Comparison of ENCODE assay signal across 33 cellular contexts in genomic region chr10:47456794-47457527, GRCh38. TPM values are rescaled to one million over a fixed set of nuclear protein-coding genes. Genes with fewer than 3 reads are reported as not detected.
DNase-seq lines count a peak whose midpoint lies in the region; ATAC-seq lines count a peak whose summit lies in the region.
"Had no signal": no experiment of that assay in that cellular context is flagged by ENCODE, and none has a peak within 500 bp of the region (broad histone marks: within the 10 kb centered on the region; RNA-seq: fewer than 3 reads in every experiment).

No MANE protein-coding gene starts in this region.

- H3K18ac ChIP-seq in mesenchymal stem cell (ENCODE audit: low read depth in 1 of 2, low read length in 2 of 2), result no peak overlapping the region

- H4K20me1 ChIP-seq in Karpas-422 (ENCODE audit: insufficient read depth, low read depth, low read length), result no peaks in the 10 kb centered on the region

- H3K27ac Mint-ChIP-seq in activated CD4-positive, alpha-beta memory T cell treated with anti-CD3 and anti-CD28 coated beads, Interleukin-2, amount 10 ng/mL, durations not matched to agents 7 days and 5 days, result no peak overlapping the region
- H3K27ac Mint-ChIP-seq in activated CD4-positive, alpha-beta memory T cell treated with anti-CD3 and anti-CD28 coated beads for 36 hours, result no peak overlapping the region
- no peak overlapping the region for H3K27ac Mint-ChIP-seq in CD4-positive, alpha-beta memory T cell
- H3K27ac Mint-ChIP-seq: activated CD8-positive, alpha-beta T cell treated with anti-CD3 and anti-CD28 coated beads, Interleukin-2, amount 10 ng/mL, durations not matched to agents 7 days and 5 days; activated naive CD8-positive, alpha-beta T cell; CD8-positive, alpha-beta T cell; stimulated activated naive CD8-positive, alpha-beta T cell treated with anti-CD3 and anti-CD28 coated beads, Interleukin-15, amount 100 ng/mL, for 72 hours had no signal

- H3K9me3 ChIP-seq in Karpas-422 (ENCODE audit: low read length), result no peaks in the 10 kb centered on the region
- no peaks in the 10 kb centered on the region for H3K9me3 ChIP-seq in mesenchymal stem cell (ENCODE audit: control insufficient read depth, low read length)
- H3K9me3 ChIP-seq in CD4-positive, alpha-beta memory T cell (ENCODE audit: control insufficient read depth in 1 of 2, low read length in 2 of 2), result no peaks in the 10 kb centered on the region
- H3K9me3 ChIP-seq: breast epithelium, ovary, spleen had no signal

- H2AFZ ChIP-seq in Karpas-422 (ENCODE audit: low read length), result no peak overlapping the region
- no peak overlapping the region for H2AFZ ChIP-seq in mesenchymal stem cell (ENCODE audit: low read depth, low read length)

- H3K27me3 ChIP-seq in Karpas-422 (ENCODE audit: low read length), result no peaks in the 10 kb centered on the region
- H3K27me3 ChIP-seq in mesenchymal stem cell (ENCODE audit: control insufficient read depth in 1 of 2, insufficient read depth in 1 of 2, low read length in 2 of 2), result peaks cover 0 to 25% of the 10 kb centered on the region in 2 experiments
- no peaks in the 10 kb centered on the region for H3K27me3 ChIP-seq in CD4-positive, alpha-beta memory T cell (ENCODE audit: insufficient read depth, low read length)
- H3K27me3 ChIP-seq: breast epithelium, ovary had no signal

- POLR2A ChIA-PET in activated CD4-positive, alpha-beta memory T cell treated with anti-CD3 and anti-CD28 coated beads, Interleukin-2, amount 10 ng/mL, durations not matched to agents 7 days and 5 days (lab: Charles Lee), result no interaction called here
- POLR2A ChIA-PET in activated CD4-positive, alpha-beta memory T cell treated with anti-CD3 and anti-CD28 coated beads for 36 hours (lab: Charles Lee), result no interaction called here
- POLR2A ChIA-PET in CD4-positive, alpha-beta memory T cell (lab: Charles Lee; ENCODE audit: partially characterized antibody), result no interaction called here

- H3K9me2 ChIP-seq in Karpas-422 (replicated peaks; ENCODE audit: insufficient read depth, low read length), result no peaks in the 10 kb centered on the region

- H3K4me3 ChIP-seq in Karpas-422 (ENCODE audit: low read length) (no peak overlapping the region), mesenchymal stem cell (ENCODE audit: insufficient read depth in 1 of 2, low read depth in 1 of 2, low read length in 2 of 2) (no peak overlapping the region)
- H3K4me3 ChIP-seq in CD4-positive, alpha-beta memory T cell (ENCODE audit: low read length in 2 of 2), result no peak overlapping the region
- H3K4me3 ChIP-seq: breast epithelium, ovary, spleen had no signal

- H3K4ac ChIP-seq in mesenchymal stem cell (ENCODE audit: low read depth in 1 of 2, low read length in 2 of 2), result no peak overlapping the region

- no peak overlapping the region for H2BK120ac ChIP-seq in mesenchymal stem cell (ENCODE audit: low read depth, low read length)

- no peak overlapping the region for H3K4me3 Mint-ChIP-seq in activated CD4-positive, alpha-beta memory T cell treated with anti-CD3 and anti-CD28 coated beads, Interleukin-2, amount 10 ng/mL, durations not matched to agents 7 days and 5 days
- H3K4me3 Mint-ChIP-seq in activated CD4-positive, alpha-beta memory T cell treated with anti-CD3 and anti-CD28 coated beads for 36 hours, result no peak overlapping the region
- H3K4me3 Mint-ChIP-seq in CD4-positive, alpha-beta memory T cell, result no peak overlapping the region
- H3K4me3 Mint-ChIP-seq: activated CD8-positive, alpha-beta T cell treated with anti-CD3 and anti-CD28 coated beads, Interleukin-2, amount 10 ng/mL, durations not matched to agents 7 days and 5 days; activated naive CD8-positive, alpha-beta T cell; CD8-positive, alpha-beta T cell; naive thymus-derived CD8-positive, alpha-beta T cell; stimulated activated naive CD8-positive, alpha-beta T cell treated with anti-CD3 and anti-CD28 coated beads, Interleukin-15, amount 100 ng/mL, for 72 hours had no signal

- H3K14ac ChIP-seq in mesenchymal stem cell (ENCODE audit: low read length in 2 of 2), result no peak overlapping the region

- 95% methylated on average over 4 of the region's 6 CpGs for WGBS in mesenchymal stem cell

- H3K9me3 Mint-ChIP-seq in activated CD4-positive, alpha-beta memory T cell treated with anti-CD3 and anti-CD28 coated beads, Interleukin-2, amount 10 ng/mL, durations not matched to agents 7 days and 5 days, result no peaks in the 10 kb centered on the region
- H3K9me3 Mint-ChIP-seq in activated CD4-positive, alpha-beta memory T cell treated with anti-CD3 and anti-CD28 coated beads for 36 hours, result no peaks in the 10 kb centered on the region
- H3K9me3 Mint-ChIP-seq in CD4-positive, alpha-beta memory T cell, result no peaks in the 10 kb centered on the region
- H3K9me3 Mint-ChIP-seq: CD8-positive, alpha-beta T cell; naive thymus-derived CD8-positive, alpha-beta T cell; stimulated activated naive CD8-positive, alpha-beta T cell treated with anti-CD3 and anti-CD28 coated beads, Interleukin-15, amount 100 ng/mL, for 72 hours had no signal

- no peak overlapping the region for H2BK12ac ChIP-seq in mesenchymal stem cell (ENCODE audit: low read length in 2 of 2)

- H4K91ac ChIP-seq in mesenchymal stem cell (ENCODE audit: low read length), result no peak overlapping the region

- CTCF ChIA-PET in activated CD4-positive, alpha-beta memory T cell treated with anti-CD3 and anti-CD28 coated beads, Interleukin-2, amount 10 ng/mL, durations not matched to agents 7 days and 5 days (lab: Charles Lee), result no interaction called here
- CTCF ChIA-PET in activated CD4-positive, alpha-beta memory T cell treated with anti-CD3 and anti-CD28 coated beads for 36 hours (lab: Charles Lee), result no interaction called here
- CTCF ChIA-PET in CD4-positive, alpha-beta memory T cell (lab: Charles Lee; ENCODE audit: partially characterized antibody), result no interaction called here

- no peaks in the 10 kb centered on the region for H3K79me1 ChIP-seq in mesenchymal stem cell (replicated peaks; ENCODE audit: low read length, poor library complexity, severe bottlenecking)

- H3K79me2 ChIP-seq in Karpas-422 (ENCODE audit: low read length), result no peaks in the 10 kb centered on the region

- H3K4me2 ChIP-seq in Karpas-422 (ENCODE audit: low read depth, low read length, poor library complexity, severe bottlenecking) (no peak overlapping the region), mesenchymal stem cell (ENCODE audit: low read length, poor library complexity, severe bottlenecking) (no peak overlapping the region)

- H2BK15ac ChIP-seq in mesenchymal stem cell (ENCODE audit: low read depth, poor library complexity, severe bottlenecking), result no peak overlapping the region

- H2AK5ac ChIP-seq in mesenchymal stem cell (ENCODE audit: low read length, severe bottlenecking), result no peak overlapping the region

- H3K23ac ChIP-seq in mesenchymal stem cell (ENCODE audit: low read length in 2 of 2), result no peak overlapping the region

- peaks cover 5% of the 10 kb centered on the region; the same call in 1 of the 2 replicates for H3K4me1 ChIP-seq in Karpas-422 (ENCODE audit: low read length)
- H3K4me1 ChIP-seq in mesenchymal stem cell (ENCODE audit: control insufficient read depth, insufficient read depth, low read depth, low read length), result peaks cover 2% of the 10 kb centered on the region
- no peaks in the 10 kb centered on the region for H3K4me1 ChIP-seq in CD4-positive, alpha-beta memory T cell (ENCODE audit: insufficient read depth, low read length)
- H3K4me1 ChIP-seq: breast epithelium, spleen had no signal

- H3K9ac ChIP-seq in Karpas-422 (ENCODE audit: low read length) (no peak overlapping the region), mesenchymal stem cell (ENCODE audit: low read length) (no peak overlapping the region)

- H3K4me1 Mint-ChIP-seq in activated CD4-positive, alpha-beta memory T cell treated with anti-CD3 and anti-CD28 coated beads, Interleukin-2, amount 10 ng/mL, durations not matched to agents 7 days and 5 days, result no peaks in the 10 kb centered on the region
- peaks cover 5% of the 10 kb centered on the region for H3K4me1 Mint-ChIP-seq in activated CD4-positive, alpha-beta memory T cell treated with anti-CD3 and anti-CD28 coated beads for 36 hours (ENCODE audit: low read depth)
- H3K4me1 Mint-ChIP-seq in CD4-positive, alpha-beta memory T cell, result peaks cover 0 to 1% (median 0%) of the 10 kb centered on the region in 4 donors

- H3K36me3 Mint-ChIP-seq in activated CD4-positive, alpha-beta memory T cell treated with anti-CD3 and anti-CD28 coated beads, Interleukin-2, amount 10 ng/mL, durations not matched to agents 7 days and 5 days (ENCODE audit: low read depth), result no peaks in the 10 kb centered on the region
- H3K36me3 Mint-ChIP-seq in activated CD4-positive, alpha-beta memory T cell treated with anti-CD3 and anti-CD28 coated beads for 36 hours, result no peaks in the 10 kb centered on the region
- no peaks in the 10 kb centered on the region for H3K36me3 Mint-ChIP-seq in CD4-positive, alpha-beta memory T cell
- H3K36me3 Mint-ChIP-seq: activated naive CD8-positive, alpha-beta T cell; CD8-positive, alpha-beta T cell; naive thymus-derived CD8-positive, alpha-beta T cell had no signal

- no peak overlapping the region for H4K8ac ChIP-seq in mesenchymal stem cell (ENCODE audit: low read length)

- H2BK5ac ChIP-seq in mesenchymal stem cell (ENCODE audit: low read depth, low read length, poor library complexity, severe bottlenecking), result no peak overlapping the region

- peaks cover 22% of the 10 kb centered on the region for H3K27me3 Mint-ChIP-seq in activated CD4-positive, alpha-beta memory T cell treated with anti-CD3 and anti-CD28 coated beads, Interleukin-2, amount 10 ng/mL, durations not matched to agents 7 days and 5 days
- H3K27me3 Mint-ChIP-seq in activated CD4-positive, alpha-beta memory T cell treated with anti-CD3 and anti-CD28 coated beads for 36 hours, result peaks cover 9% of the 10 kb centered on the region
- H3K27me3 Mint-ChIP-seq in CD4-positive, alpha-beta memory T cell, result peaks cover 6 to 15% of the 10 kb centered on the region in 2 donors

- intact Hi-C loops in activated CD4-positive, alpha-beta memory T cell treated with anti-CD3 and anti-CD28 coated beads for 36 hours (cut with micrococcal nuclease), result no loop called here
- intact Hi-C loops in sciatic nerve (cut with DNase I), result no loop called here
- intact Hi-C loops in CD4-positive, alpha-beta memory T cell (cut with micrococcal nuclease), result no loop called here

- DNase-seq in activated CD4-positive, alpha-beta memory T cell treated with anti-CD3 and anti-CD28 coated beads, Interleukin-2, amount 10 ng/mL, durations not matched to agents 7 days and 5 days, result peak; percentile 10
- no peak for DNase-seq in activated CD4-positive, alpha-beta memory T cell treated with anti-CD3 and anti-CD28 coated beads for 36 hours
- peak; percentile 24 for DNase-seq in Karpas-422
- peak; percentile 43 for DNase-seq in left lobe of liver (ENCODE audit: low spot score)
- no peak for DNase-seq in sciatic nerve (ENCODE audit: low spot score)
- no peak for DNase-seq in mesenchymal stem cell
- DNase-seq in CD4-positive, alpha-beta memory T cell, result no peak
- DNase-seq: activated CD4-positive, CD25-positive, alpha-beta regulatory T cell treated with anti-CD3 and anti-CD28 coated beads, Interleukin-2, amount 50 U/mL, for 72 hours; activated CD8-positive, alpha-beta T cell treated with anti-CD3 and anti-CD28 coated beads, Interleukin-2, amount 10 ng/mL, durations not matched to agents 7 days and 5 days; activated effector memory CD4-positive, alpha-beta T cell treated with Interleukin-2 at 50 U/mL for 16 hours; activated T-cell treated with anti-CD3 and anti-CD28 coated beads, Interleukin-2, amount 50 U/mL, for 1 hour; anterior cingulate cortex; DMS 273 treated with DMSO at 0.1 percent for 48 hours; glutamatergic neuron; MV-4-11; NCI-H1436; NCI-H2081; NCI-H2227 treated with DMSO at 0.1 percent for 48 hours; NCI-H526; right cardiac atrium; SHP77; spleen; stimulated activated CD4-positive, alpha-beta T cell treated with anti-CD3 and anti-CD28 coated beads, Interleukin-2, amount 100 ng/mL, for 24 hours; stimulated activated naive CD8-positive, alpha-beta T cell treated with anti-CD3 and anti-CD28 coated beads, Interleukin-15, amount 100 ng/mL, for 72 hours; T-helper 2 cell had no signal

- H3K36me3 ChIP-seq in Karpas-422 (ENCODE audit: insufficient read depth, low read length), result no peaks in the 10 kb centered on the region
- no peaks in the 10 kb centered on the region for H3K36me3 ChIP-seq in mesenchymal stem cell (ENCODE audit: control insufficient read depth in 1 of 2, insufficient read depth in 2 of 2, low read depth in 1 of 2, low read length in 2 of 2)
- no peaks in the 10 kb centered on the region for H3K36me3 ChIP-seq in CD4-positive, alpha-beta memory T cell (ENCODE audit: insufficient read depth, low read length)
- H3K36me3 ChIP-seq: breast epithelium, ovary, spleen had no signal

- no peak for ATAC-seq in left lobe of liver
- peak; percentile 12 for ATAC-seq in sciatic nerve
- ATAC-seq in HG03095 (IDR thresholded peaks at IDR 0.05; ENCODE audit: unreplicated experiment), result no peak
- ATAC-seq: activated CD8-positive, alpha-beta T cell treated with anti-CD3 and anti-CD28 coated beads, Interleukin-2, amount 10 ng/mL, durations not matched to agents 7 days and 5 days; CD8-positive, alpha-beta T cell; naive thymus-derived CD8-positive, alpha-beta T cell; Panc1; right cardiac atrium; stimulated activated naive CD8-positive, alpha-beta T cell treated with anti-CD3 and anti-CD28 coated beads, Interleukin-15, amount 100 ng/mL, for 72 hours had no signal

- H3K27ac ChIP-seq in Karpas-422 (ENCODE audit: low read length) (no peak overlapping the region), mesenchymal stem cell (ENCODE audit: low read length, poor library complexity, severe bottlenecking) (no peak overlapping the region)
- H3K27ac ChIP-seq in CD4-positive, alpha-beta memory T cell (ENCODE audit: low read depth, low read length), result no peak overlapping the region
- H3K27ac ChIP-seq: breast epithelium, ovary, spleen had no signal

RNA-seq across cellular contexts. Expression of gene ANXA8, which starts 27.0 kb away (rescaled TPM):
- 1 to 10 TPM in 1 of 2 experiments, under 1 TPM in 1; 0.78 to 1.2 TPM for total RNA-seq in activated CD4-positive, alpha-beta memory T cell treated with anti-CD3 and anti-CD28 coated beads, Interleukin-2, amount 10 ng/mL, durations not matched to agents 7 days and 5 days
- not detected for total RNA-seq in activated CD4-positive, alpha-beta memory T cell treated with anti-CD3 and anti-CD28 coated beads for 36 hours
- total RNA-seq in Karpas-422 (2014; rRNA removed; shearing (Covaris generic); ENCODE audit: low replicate concordance), result not detected in 2 replicates
- total RNA-seq in left lobe of liver (1.7 TPM), sciatic nerve (2.5 TPM)
- 0.14 TPM for polyA plus RNA-seq in mesenchymal stem cell (2013, experiment 1 of 2)
- 0.22 TPM for polyA plus RNA-seq in mesenchymal stem cell (2013, experiment 2 of 2)
- total RNA-seq in CD4-positive, alpha-beta memory T cell, result not detected
- polyA plus RNA-seq in CD4-positive, alpha-beta memory T cell, result not detected
- total RNA-seq: activated CD8-positive, alpha-beta T cell treated with anti-CD3 and anti-CD28 coated beads, Interleukin-2, amount 10 ng/mL, durations not matched to agents 7 days and 5 days; CD8-positive, alpha-beta T cell; naive thymus-derived CD8-positive, alpha-beta T cell had no signal
- polyA plus RNA-seq: naive thymus-derived CD8-positive, alpha-beta T cell had no signal

RNA-seq across cellular contexts. Expression of gene FAM25G, which starts 34.5 kb away (rescaled TPM):
- total RNA-seq in activated CD4-positive, alpha-beta memory T cell treated with anti-CD3 and anti-CD28 coated beads, Interleukin-2, amount 10 ng/mL, durations not matched to agents 7 days and 5 days, result not detected
- not detected for total RNA-seq in activated CD4-positive, alpha-beta memory T cell treated with anti-CD3 and anti-CD28 coated beads for 36 hours
- total RNA-seq in Karpas-422 (2014; rRNA removed; shearing (Covaris generic); ENCODE audit: low replicate concordance), result not detected in 2 replicates
- total RNA-seq in left lobe of liver (not detected), sciatic nerve (not detected)
- not detected for polyA plus RNA-seq in mesenchymal stem cell (2013, experiment 1 of 2)
- not detected for polyA plus RNA-seq in mesenchymal stem cell (2013, experiment 2 of 2)
- total RNA-seq in CD4-positive, alpha-beta memory T cell, result not detected
- not detected for polyA plus RNA-seq in CD4-positive, alpha-beta memory T cell
- total RNA-seq: activated CD8-positive, alpha-beta T cell treated with anti-CD3 and anti-CD28 coated beads, Interleukin-2, amount 10 ng/mL, durations not matched to agents 7 days and 5 days; breast epithelium; CD8-positive, alpha-beta T cell; mononuclear cell; naive thymus-derived CD8-positive, alpha-beta T cell; ovary; right cardiac atrium; spleen had no signal
- polyA plus RNA-seq: naive thymus-derived CD8-positive, alpha-beta T cell; ovary; right cardiac atrium; spleen had no signal

Comparison
In these comparisons a context has a peak if more than half of its experiments do, and no peak if none do; other contexts are left out.
1. DNase-seq: peak in activated CD4-positive, alpha-beta memory T cell treated with anti-CD3 and anti-CD28 coated beads, Interleukin-2, amount 10 ng/mL, durations not matched to agents 7 days and 5 days (single experiment), Karpas-422 (single experiment) and left lobe of liver (single experiment); none in activated CD4-positive, alpha-beta memory T cell treated with anti-CD3 and anti-CD28 coated beads for 36 hours (single experiment), sciatic nerve (single experiment), mesenchymal stem cell (single experiment) and CD4-positive, alpha-beta memory T cell (0 of 5).